Comparison of ENCODE assay signal across 7 cellular contexts in genomic region chr1:110674337-110675059, GRCh38. TPM values are rescaled to one million over a fixed set of nuclear protein-coding genes. Genes with fewer than 3 reads are reported as not detected.
A peak's percentile ranks its signal among the peaks of the same experiment; 100 is the strongest.
DNase-seq lines count a peak whose midpoint lies in the region; ATAC-seq and TF ChIP-seq lines count a peak whose summit lies in the region.

Gene KCNA3, minus strand, starts transcription at chr1:110674940. Its CDS starts 131 bp downstream, at chr1:110674809.

- peak within 1 kb of the TSS; percentile 66 for H3K4me3 Mint-ChIP-seq in progenitor cell of endocrine pancreas (ENCODE audit: low read depth)

- no peaks in the 10 kb centered on the region for H3K36me3 Mint-ChIP-seq in progenitor cell of endocrine pancreas (ENCODE audit: insufficient read depth)

- TF ChIP-seq EP300 in gastroesophageal sphincter (IDR thresholded peaks at IDR 0.05) (no peak), upper lobe of left lung (IDR thresholded peaks at IDR 0.05) (no peak)

- H3K9me3 ChIP-seq in gastroesophageal sphincter, result no peaks in the 10 kb centered on the region
- no peaks in the 10 kb centered on the region for H3K9me3 ChIP-seq in upper lobe of left lung

- H3K4me1 ChIP-seq in gastroesophageal sphincter, result peaks cover 0 to 18% (median 0%) of the 10 kb centered on the region in 3 donors
- H3K4me1 ChIP-seq in upper lobe of left lung, result peaks cover 6 to 32% (median 13%) of the 10 kb centered on the region in 4 donors

- peaks cover 81% of the 10 kb centered on the region for H3K27me3 Mint-ChIP-seq in progenitor cell of endocrine pancreas

- TF ChIP-seq CTCF in gastroesophageal sphincter (IDR thresholded peaks at IDR 0.05) (no peak), progenitor cell of endocrine pancreas (IDR thresholded peaks at IDR 0.05; ENCODE audit: unreplicated experiment) (peak; percentile 37), upper lobe of left lung (IDR thresholded peaks at IDR 0.05) (peak in 2 of 6 experiments; percentile 19 to 22)

- H3K36me3 ChIP-seq in gastroesophageal sphincter, result no peaks in the 10 kb centered on the region
- H3K36me3 ChIP-seq in upper lobe of left lung, result no peaks in the 10 kb centered on the region

- H3K4me1 Mint-ChIP-seq in progenitor cell of endocrine pancreas (ENCODE audit: low read depth), result no peaks in the 10 kb centered on the region

- no peak within 1 kb of the TSS for H3K27ac Mint-ChIP-seq in progenitor cell of endocrine pancreas

- H3K4me3 ChIP-seq in gastroesophageal sphincter, result peak within 1 kb of the TSS; percentile 25 to 62
- peak within 1 kb of the TSS; percentile 36 to 73 (median 50) for H3K4me3 ChIP-seq in upper lobe of left lung

- WGBS in gastroesophageal sphincter (ENCODE audit: low coverage in 1 of 2), 2 donors, result 0% methylated on average over 6 of the region's 97 CpGs; no CpG with 5 or more reads in 1 of the 2 donors
- WGBS in upper lobe of left lung, 2 donors, result 3% methylated on average over 25 of the region's 97 CpGs; no CpG with 5 or more reads in 1 of the 2 donors

- H3K27me3 ChIP-seq in gastroesophageal sphincter, result peaks cover 93% of the 10 kb centered on the region
- peaks cover 0 to 20% (median 14%) of the 10 kb centered on the region in 4 donors for H3K27me3 ChIP-seq in upper lobe of left lung

- H3K9me3 Mint-ChIP-seq in progenitor cell of endocrine pancreas (ENCODE audit: low read depth), result no peaks in the 10 kb centered on the region

- H3K27ac ChIP-seq in gastroesophageal sphincter, result peak within 1 kb of the TSS in 2 of 4 donors; percentile 25 to 26
- peak within 1 kb of the TSS; percentile 61 to 84 (median 74) for H3K27ac ChIP-seq in upper lobe of left lung

- DNase-seq in NCI-H2227 treated with DMSO at 0.1 percent for 48 hours (lab: John Stamatoyannopoulos, UW), result peak; percentile 67
- peak; percentile 75 for DNase-seq in activated T-cell treated with anti-CD3 and anti-CD28 coated beads, Interleukin-2, amount 50 U/mL, for 1 hour
- peak; percentile 45 for DNase-seq in progenitor cell of endocrine pancreas (ENCODE audit: low spot score, unreplicated experiment)
- DNase-seq in upper lobe of left lung, result peak; percentile 44 to 94
- no peak for DNase-seq in COLO829 (ENCODE audit: low spot score)

- no peak for TF ChIP-seq POLR2A in gastroesophageal sphincter (IDR thresholded peaks at IDR 0.05)
- TF ChIP-seq POLR2A in upper lobe of left lung (IDR thresholded peaks at IDR 0.05), result peak in 1 of 4 donors; percentile 75

- ATAC-seq in GM19397 (IDR thresholded peaks at IDR 0.05; ENCODE audit: unreplicated experiment) (peak; percentile 40), gastroesophageal sphincter (peak; percentile 57), upper lobe of left lung (ENCODE audit: low FRiP score in 2 of 2) (peak; percentile 37 to 70)

RNA-seq across cellular contexts. Expression of gene KCNA3, which starts in this region (rescaled TPM):
- total RNA-seq in gastroesophageal sphincter, result 1 to 10 TPM in 1 of 4 donors, under 1 TPM in 3; 0.31 to 1.9 (median 0.49) TPM
- total RNA-seq in progenitor cell of endocrine pancreas, result 0.72 and 0.75 TPM in 2 replicates
- 10 to 100 TPM; 12.6 to 25.1 (median 19.7) TPM for total RNA-seq in upper lobe of left lung

Comparison
In these comparisons a context has a peak if more than half of its experiments do, and no peak if none do; other contexts are left out.
1. Peak in DNase-seq in progenitor cell of endocrine pancreas; RNA of the gene not detected or under 1 TPM.